26 cellular contexts compared by ENCODE assay signal in the genomic region with DNA sequence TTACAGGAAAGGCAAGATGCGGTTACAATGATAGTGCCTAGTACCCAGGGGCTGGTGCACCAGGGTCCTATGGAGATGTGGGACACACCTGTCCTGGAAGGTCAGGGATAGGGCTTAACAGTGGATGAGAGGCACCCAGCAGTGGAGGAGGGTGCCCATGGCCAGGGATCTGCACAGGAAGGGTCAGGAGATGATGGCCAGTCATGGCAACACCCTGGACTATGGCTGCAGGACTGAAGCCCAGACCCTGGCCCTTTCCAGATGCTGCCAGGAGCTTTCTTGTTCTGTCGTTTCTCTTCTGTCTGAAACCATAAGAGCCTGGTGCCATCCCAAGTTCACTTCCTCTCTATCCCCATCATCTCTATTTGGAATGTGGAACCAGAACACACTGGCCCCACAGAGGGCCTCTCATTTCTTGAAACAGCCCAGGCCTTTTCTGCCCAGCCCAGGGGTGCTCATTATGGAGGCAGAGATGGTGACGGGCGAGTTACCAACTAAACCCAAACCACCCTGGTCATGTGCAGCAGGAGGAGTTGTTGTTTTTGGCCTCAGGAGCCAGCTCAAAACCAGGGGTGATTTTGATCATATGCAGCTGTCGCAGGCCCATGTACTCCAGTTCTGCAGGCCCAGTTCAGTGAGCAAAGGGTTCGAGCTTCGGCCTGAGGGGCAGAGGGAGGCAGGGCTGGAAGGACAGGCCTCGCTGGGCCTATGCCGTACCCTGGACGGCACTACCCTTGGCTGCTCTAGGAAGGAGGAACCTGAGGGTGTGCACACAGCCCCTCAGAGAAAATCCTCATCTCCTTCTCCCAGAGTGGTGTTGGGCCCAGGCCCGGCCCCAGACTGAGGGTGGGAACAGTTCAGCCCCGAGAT. TPM values are rescaled to one million over a fixed set of nuclear protein-coding genes. Genes with fewer than 3 reads are reported as not detected.
DNase-seq lines count a peak whose midpoint lies in the region; ATAC-seq and TF ChIP-seq lines count a peak whose summit lies in the region.
"Had no signal": no experiment of that assay in that cellular context is flagged by ENCODE, and none has a peak within 500 bp of the region (broad histone marks: within the 10 kb centered on the region; RNA-seq: fewer than 3 reads in every experiment).

No MANE protein-coding gene starts in this region.

- H3K27me3 ChIP-seq in left ventricle myocardium inferior (ENCODE audit: low read depth) (peaks cover 51% of the 10 kb centered on the region), endodermal cell (ENCODE audit: control insufficient read depth, insufficient read depth, low read length, poor library complexity, severe bottlenecking) (peaks cover 4% of the 10 kb centered on the region), vagina (no peaks in the 10 kb centered on the region)
- H3K27me3 ChIP-seq: BLaER1, Peyer's patch had no signal

- H3K9me3 ChIP-seq in left ventricle myocardium inferior (replicated peaks) (no peaks in the 10 kb centered on the region), endodermal cell (ENCODE audit: control insufficient read depth, low read length) (no peaks in the 10 kb centered on the region), vagina (no peaks in the 10 kb centered on the region)
- H3K9me3 ChIP-seq: BLaER1, Peyer's patch had no signal

- H3K4me3 Mint-ChIP-seq in endodermal cell = no peak overlapping the region
- H3K4me3 Mint-ChIP-seq in osteocyte (ENCODE audit: unreplicated experiment) = no peak overlapping the region
- H3K4me3 Mint-ChIP-seq: CD4-positive, CD25-positive, alpha-beta regulatory T cell had no signal

- no peak for ATAC-seq in GM18861 (IDR thresholded peaks at IDR 0.05; ENCODE audit: unreplicated experiment)
- ATAC-seq: K562 had no signal

- no peaks in the 10 kb centered on the region for H3K36me3 Mint-ChIP-seq in endodermal cell (ENCODE audit: low read depth)
- no peaks in the 10 kb centered on the region for H3K36me3 Mint-ChIP-seq in osteocyte (ENCODE audit: unreplicated experiment)
- H3K36me3 Mint-ChIP-seq: CD4-positive, CD25-positive, alpha-beta regulatory T cell had no signal

- WGBS in endodermal cell (ENCODE audit: insufficient coverage in 1 of 2, insufficient read length in 1 of 2), 2 experiments = 92 to 95% methylated on average over 5 to 12 of the region's 12 CpGs

- H3K9me3 Mint-ChIP-seq in endodermal cell = no peaks in the 10 kb centered on the region
- H3K9me3 Mint-ChIP-seq in osteocyte (ENCODE audit: unreplicated experiment) = no peaks in the 10 kb centered on the region
- H3K9me3 Mint-ChIP-seq: CD4-positive, CD25-positive, alpha-beta regulatory T cell had no signal

- TF ChIP-seq POLR2A in vagina (IDR thresholded peaks at IDR 0.05) = no peak

- no peaks in the 10 kb centered on the region for H3K4me1 Mint-ChIP-seq in endodermal cell
- H3K4me1 Mint-ChIP-seq in osteocyte (ENCODE audit: unreplicated experiment) = no peaks in the 10 kb centered on the region

- H3K27ac Mint-ChIP-seq in endodermal cell (no peak overlapping the region), osteocyte (ENCODE audit: unreplicated experiment) (no peak overlapping the region)
- H3K27ac Mint-ChIP-seq: CD4-positive, CD25-positive, alpha-beta regulatory T cell had no signal

- H3K36me3 ChIP-seq in left ventricle myocardium inferior = no peaks in the 10 kb centered on the region
- H3K36me3 ChIP-seq in endodermal cell (ENCODE audit: control insufficient read depth, insufficient read depth, low read length) = no peaks in the 10 kb centered on the region
- no peaks in the 10 kb centered on the region for H3K36me3 ChIP-seq in vagina
- H3K36me3 ChIP-seq: BLaER1, Peyer's patch had no signal

- no peak overlapping the region for H3K27ac ChIP-seq in left ventricle myocardium inferior (replicated peaks)
- H3K27ac ChIP-seq in endodermal cell (ENCODE audit: low read depth, low read length) = no peak overlapping the region
- H3K27ac ChIP-seq in vagina = no peak overlapping the region
- H3K27ac ChIP-seq: BLaER1, Peyer's patch, SK-N-MC had no signal

- no peak overlapping the region for H3K4me3 ChIP-seq in left ventricle myocardium inferior
- H3K4me3 ChIP-seq in endodermal cell (ENCODE audit: low read length) = no peak overlapping the region
- no peak overlapping the region for H3K4me3 ChIP-seq in vagina
- H3K4me3 ChIP-seq: BLaER1, K562, Peyer's patch, SK-N-MC had no signal

- DNase-seq in cardiac septum (ENCODE audit: low spot score) (peak; percentile 54), left ventricle myocardium inferior (no peak), endodermal cell (peak; percentile 25), osteocyte (ENCODE audit: extremely low spot score, unreplicated experiment) (peak; percentile 67), vagina (ENCODE audit: extremely low spot score in 2 of 2) (peak; percentile 81 to 92), mucosa of gallbladder (ENCODE audit: low spot score) (no peak), NCI-H1105 (lab: John Stamatoyannopoulos, UW) (no peak)
- DNase-seq: CD4-positive, CD25-positive, alpha-beta regulatory T cell; DMS153; DND-41; MV-4-11; NCI-H1105 treated with DMSO at 0.1 percent for 48 hours; NCI-H2029 treated with DMSO at 0.1 percent for 48 hours; NCI-H226; NCI-H510A; NCI-H69; OCI-M1; Peyer's patch; SIG-M5 had no signal

- H3K27me3 Mint-ChIP-seq in endodermal cell (ENCODE audit: insufficient read depth) = peaks cover 10% of the 10 kb centered on the region
- H3K27me3 Mint-ChIP-seq in osteocyte (ENCODE audit: unreplicated experiment) = peaks cover 15% of the 10 kb centered on the region

- H3K4me1 ChIP-seq in left ventricle myocardium inferior = no peaks in the 10 kb centered on the region
- H3K4me1 ChIP-seq in endodermal cell (ENCODE audit: control insufficient read depth, insufficient read depth, low read length) = no peaks in the 10 kb centered on the region
- H3K4me1 ChIP-seq in vagina = no peaks in the 10 kb centered on the region
- H3K4me1 ChIP-seq: BLaER1, Peyer's patch had no signal

- intact Hi-C loops in cardiac septum (cut with DNase I) (no loop called here), left ventricle myocardium inferior (cut with micrococcal nuclease) (no loop called here), vagina (cut with DNase I) (no loop called here)

- TF ChIP-seq CTCF in left ventricle myocardium inferior (IDR thresholded peaks at IDR 0.05; ENCODE audit: borderline replicate concordance) = no peak
- TF ChIP-seq CTCF in endodermal cell (conservative IDR thresholded peaks at IDR 0.05) = no peak
- no peak for TF ChIP-seq CTCF in osteocyte (IDR thresholded peaks at IDR 0.05)
- TF ChIP-seq CTCF in vagina (IDR thresholded peaks at IDR 0.05) = no peak

- H3K9ac ChIP-seq in endodermal cell (ENCODE audit: extremely low read depth, low read length, poor library complexity, severe bottlenecking) = no peak overlapping the region
- H3K9ac ChIP-seq: BLaER1 had no signal

RNA-seq across cellular contexts. Expression of gene GDF10, which starts 52.6 kb away (rescaled TPM):
- 1.7 TPM for total RNA-seq in cardiac septum
- 0.22 TPM for total RNA-seq in left ventricle myocardium inferior
- total RNA-seq in endodermal cell = not detected
- polyA plus RNA-seq in endodermal cell (2013, experiment 1 of 2) = 12.8 TPM
- 8.9 TPM for polyA plus RNA-seq in endodermal cell (2013, experiment 2 of 2)
- not detected in 2 replicates for total RNA-seq in osteocyte
- total RNA-seq in vagina = 1.7 TPM
- total RNA-seq in mucosa of gallbladder = 0.52 TPM
- total RNA-seq: A172; CD4-positive, CD25-positive, alpha-beta regulatory T cell; LHCN-M2; MCF 10A had no signal
- polyA plus RNA-seq: CD4-positive, CD25-positive, alpha-beta regulatory T cell had no signal

Comparison
In these comparisons a context has a peak if more than half of its experiments do, and no peak if none do; other contexts are left out.
1. DNase-seq: peak in cardiac septum (single experiment), endodermal cell (single experiment), osteocyte (single experiment) and vagina (2 of 2); none in left ventricle myocardium inferior (single experiment), mucosa of gallbladder (single experiment) and NCI-H1105 (single experiment).